ENCODE assay signal across 2 cellular contexts in genomic region chr19:33175886-33176669, GRCh38.
TF ChIP-seq lines count a peak whose summit lies in the region.

No MANE protein-coding gene starts in this region.

TF ChIP-seq in HepG2, 621 proteins besides CTCF, POLR2A, EP300 and RAD21 (continues in another document):
- TF ChIP-seq FOXK1 (CRISPR knock-in tag; IDR thresholded peaks at IDR 0.05; ENCODE audit: borderline replicate concordance, low read depth) (no peak), HNRNPK (IDR thresholded peaks at IDR 0.05; ENCODE audit: low read depth, low read length, poor library complexity, severe bottlenecking) (no peak), ZNF274 (CRISPR knock-in tag; IDR thresholded peaks at IDR 0.05) (no peak), CSRNP1 (CRISPR knock-in tag; IDR thresholded peaks at IDR 0.05) (no peak), ZBTB1 (CRISPR knock-in tag; IDR thresholded peaks at IDR 0.05; ENCODE audit: borderline replicate concordance) (no peak), KLF12 (CRISPR knock-in tag; IDR thresholded peaks at IDR 0.05; ENCODE audit: borderline replicate concordance) (0 out of 2 replicates have a peak, but pooled peaks have one; percentile 2), ZNF33B (CRISPR knock-in tag; IDR thresholded peaks at IDR 0.05) (no peak), ZNF12 (CRISPR knock-in tag; IDR thresholded peaks at IDR 0.05) (no peak), ZNF766 (CRISPR knock-in tag; IDR thresholded peaks at IDR 0.05; ENCODE audit: borderline replicate concordance) (peak; percentile 4; the same call in 1 of the 2 replicates), ZNF724P (CRISPR knock-in tag; IDR thresholded peaks at IDR 0.05; ENCODE audit: borderline replicate concordance) (no peak), ZNF136 (CRISPR knock-in tag; IDR thresholded peaks at IDR 0.05; ENCODE audit: low read depth) (0 out of 2 replicates have a peak, but pooled peaks have one; percentile 3), ZBTB39 (CRISPR knock-in tag; IDR thresholded peaks at IDR 0.05) (no peak), LRRFIP1 (CRISPR knock-in tag; conservative IDR thresholded peaks at IDR 0.05) (no peak), RFX1 (IDR thresholded peaks at IDR 0.05) (no peak), ZNF7 (CRISPR knock-in tag; IDR thresholded peaks at IDR 0.05) (no peak), RFX5 (IDR thresholded peaks at IDR 0.05; ENCODE audit: low read depth, low read length) (no peak), BCL3 (CRISPR knock-in tag; IDR thresholded peaks at IDR 0.05) (no peak), ZNF691 (CRISPR knock-in tag; IDR thresholded peaks at IDR 0.05; ENCODE audit: borderline replicate concordance, low read depth) (peak; percentile 10; the same call in 1 of the 2 replicates), NFYB (CRISPR knock-in tag; IDR thresholded peaks at IDR 0.05) (no peak), ZNF234 (CRISPR knock-in tag; conservative IDR thresholded peaks at IDR 0.05) (0 out of 2 replicates have a peak, but pooled peaks have one; percentile 12)

TF ChIP-seq in HEK293T, 16 proteins besides CTCF, POLR2A, EP300 and RAD21:
- TF ChIP-seq ELF4 (IDR thresholded peaks at IDR 0.05) = no peak
- no peak for TF ChIP-seq FOXM1 (IDR thresholded peaks at IDR 0.05; ENCODE audit: borderline replicate concordance)
- no peak for TF ChIP-seq ZNF384 (IDR thresholded peaks at IDR 0.05)
- TF ChIP-seq BHLHE40 (IDR thresholded peaks at IDR 0.05; ENCODE audit: borderline replicate concordance) = no peak
- no peak for TF ChIP-seq L3MBTL2 (conservative IDR thresholded peaks at IDR 0.05)
- no peak for TF ChIP-seq FOXK2 (IDR thresholded peaks at IDR 0.05)
- no peak for TF ChIP-seq PKNOX1 (IDR thresholded peaks at IDR 0.05)
- no peak for TF ChIP-seq SUZ12 (IDR thresholded peaks at IDR 0.05)
- no peak for TF ChIP-seq NFRKB (IDR thresholded peaks at IDR 0.05)
- TF ChIP-seq TARDBP (IDR thresholded peaks at IDR 0.05) = no peak
- no peak for TF ChIP-seq LEF1 (IDR thresholded peaks at IDR 0.05; ENCODE audit: borderline replicate concordance)
- TF ChIP-seq SP1 (IDR thresholded peaks at IDR 0.05) = no peak
- no peak for TF ChIP-seq CTBP1 (IDR thresholded peaks at IDR 0.05; ENCODE audit: borderline replicate concordance)
- no peak for TF ChIP-seq FOXA1 (IDR thresholded peaks at IDR 0.05)
- no peak for TF ChIP-seq HDGF (IDR thresholded peaks at IDR 0.05; ENCODE audit: borderline replicate concordance)
- TF ChIP-seq ARNT (IDR thresholded peaks at IDR 0.05) = no peak
